Comparison of ENCODE assay signal across 9 cellular contexts in genomic region chr19:861756-862528, GRCh38. TPM values are rescaled to one million over a fixed set of nuclear protein-coding genes. Genes with fewer than 3 reads are reported as not detected.
DNase-seq lines count a peak whose midpoint lies in the region; ATAC-seq and TF ChIP-seq lines count a peak whose summit lies in the region.
"Had no signal": no experiment of that assay in that cellular context is flagged by ENCODE, and none has a peak within 500 bp of the region (broad histone marks: within the 10 kb centered on the region; RNA-seq: fewer than 3 reads in every experiment).

No MANE protein-coding gene starts in this region.

- H3K9me3 Mint-ChIP-seq in immature natural killer cell = no peaks in the 10 kb centered on the region

- no peak overlapping the region for H3K4me3 ChIP-seq in Peyer's patch

- H3K27ac Mint-ChIP-seq in immature natural killer cell = peak overlapping the region in 1 of 6 donors; percentile 79

- ATAC-seq in GM19324 (IDR thresholded peaks at IDR 0.05; ENCODE audit: low FRiP score, unreplicated experiment) = no peak

- no peak for TF ChIP-seq POLR2A in Peyer's patch (IDR thresholded peaks at IDR 0.05)

- H3K27me3 Mint-ChIP-seq in immature natural killer cell (ENCODE audit: low read depth in 3 of 3) = peaks cover 5 to 19% (median 7%) of the 10 kb centered on the region in 3 donors

- no peaks in the 10 kb centered on the region for H3K36me3 ChIP-seq in Peyer's patch

- peaks cover 19% of the 10 kb centered on the region in 2 donors for H3K4me1 Mint-ChIP-seq in immature natural killer cell

- no peaks in the 10 kb centered on the region for H3K9me3 ChIP-seq in Peyer's patch

- no peaks in the 10 kb centered on the region for H3K27me3 ChIP-seq in Peyer's patch

- peaks cover 0 to 32% (median 12%) of the 10 kb centered on the region in 4 donors for H3K4me1 ChIP-seq in Peyer's patch

- H3K27ac ChIP-seq in Peyer's patch = peak overlapping the region in 1 of 4 donors; percentile 5

- DNase-seq in NCI-H345 (lab: John Stamatoyannopoulos, UW) (peak; percentile 52), NCI-H345 treated with DMSO at 0.1 percent for 48 hours (lab: John Stamatoyannopoulos, UW; ENCODE audit: unreplicated experiment) (no peak), Peyer's patch (peak; percentile 44 to 75 (median 67)), immature natural killer cell (peak; percentile 56 to 67 (median 61)), DMS79 treated with DMSO at 0.1 percent for 48 hours (lab: John Stamatoyannopoulos, UW) (no peak)
- DNase-seq in activated T-cell treated with anti-CD3 and anti-CD28 coated beads, Interleukin-2, amount 50 U/mL, for 48 hours = peak; percentile 82 to 83
- DNase-seq in stimulated activated CD8-positive, alpha-beta memory T cell treated with anti-CD3 and anti-CD28 coated beads, Interleukin-2, amount 100 ng/mL, for 1 hour (ENCODE audit: low read depth in 2 of 2) = peak; percentile 33 to 51

- H3K36me3 Mint-ChIP-seq in immature natural killer cell = no peaks in the 10 kb centered on the region

- H3K4me3 Mint-ChIP-seq in immature natural killer cell = peak overlapping the region in 3 of 5 donors; percentile 36 to 89 (median 81)

- peak in 1 of 6 experiments; percentile 15 for TF ChIP-seq CTCF in Peyer's patch (IDR thresholded peaks at IDR 0.05)

RNA-seq across cellular contexts. Expression of gene CFD, which starts 2.5 kb away (rescaled TPM):
- 100 to 1,000 TPM; 140 to 403 (median 303) TPM for total RNA-seq in Peyer's patch
- polyA plus RNA-seq in immature natural killer cell = 1 to 10 TPM; 1.5 to 4.1 (median 3.6) TPM

RNA-seq across cellular contexts. Expression of gene ELANE, which starts 9.8 kb away (rescaled TPM):
- total RNA-seq in Peyer's patch = not detected
- not detected for polyA plus RNA-seq in immature natural killer cell
- polyA plus RNA-seq: aorta had no signal

RNA-seq across cellular contexts. Expression of gene PRTN3, which starts 21.1 kb away (rescaled TPM):
- total RNA-seq in Peyer's patch = not detected
- polyA plus RNA-seq in immature natural killer cell = not detected
- total RNA-seq: aorta had no signal
- polyA plus RNA-seq: aorta had no signal

RNA-seq across cellular contexts. Expression of gene MED16, which starts 31.0 kb away (rescaled TPM):
- 10 to 100 TPM; 60.2 to 83.6 (median 65.3) TPM for total RNA-seq in Peyer's patch
- 100 to 1,000 TPM in 1 of 3 donors, 10 to 100 TPM in 2; 44.2 to 112 (median 48.0) TPM for polyA plus RNA-seq in immature natural killer cell

RNA-seq across cellular contexts. Expression of gene RNU6-9, which starts 31.3 kb away (rescaled TPM):
- total RNA-seq in Peyer's patch = not detected
- polyA plus RNA-seq in immature natural killer cell = not detected
- total RNA-seq: aorta had no signal
- polyA plus RNA-seq: aorta had no signal

Comparison
In these comparisons a context has a peak if more than half of its experiments do, and no peak if none do; other contexts are left out.
1. DNase-seq: peak in NCI-H345 (single experiment), Peyer's patch (3 of 3), activated T-cell treated with anti-CD3 and anti-CD28 coated beads, Interleukin-2, amount 50 U/mL, for 48 hours (2 of 2), immature natural killer cell (3 of 3) and stimulated activated CD8-positive, alpha-beta memory T cell treated with anti-CD3 and anti-CD28 coated beads, Interleukin-2, amount 100 ng/mL, for 1 hour (2 of 2); none in NCI-H345 treated with DMSO at 0.1 percent for 48 hours (single experiment) and DMS79 treated with DMSO at 0.1 percent for 48 hours (single experiment).